ENCODE assay signal across 11 cellular contexts in genomic region chr7:80634505-80634904, GRCh38. TPM values are rescaled to one million over a fixed set of nuclear protein-coding genes. Genes with fewer than 3 reads are reported as not detected.
DNase-seq lines count a peak whose midpoint lies in the region; ATAC-seq and TF ChIP-seq lines count a peak whose summit lies in the region.
"Had no signal": no experiment of that assay in that cellular context is flagged by ENCODE, and none has a peak within 500 bp of the region (broad histone marks: within the 10 kb centered on the region; RNA-seq: fewer than 3 reads in every experiment).

No MANE protein-coding gene starts in this region.

- intact Hi-C loops in CD14-positive monocyte (cut with micrococcal nuclease): no loop called here
- intact Hi-C loops in naive thymus-derived CD4-positive, alpha-beta T cell (cut with micrococcal nuclease): no loop called here

- H3K36me3 ChIP-seq in naive thymus-derived CD4-positive, alpha-beta T cell (ENCODE audit: control insufficient read depth in 2 of 3, insufficient read depth in 3 of 3, low read length in 3 of 3): no peaks in the 10 kb centered on the region

- peaks cover 65% of the 10 kb centered on the region for H3K4me1 Mint-ChIP-seq in CD14-positive monocyte
- H3K4me1 Mint-ChIP-seq in naive thymus-derived CD4-positive, alpha-beta T cell: peaks cover 0 to 4% (median 0%) of the 10 kb centered on the region in 7 donors

- H3K4me3 Mint-ChIP-seq in CD14-positive monocyte: peak overlapping the region in 1 of 2 donors; percentile 48
- H3K4me3 Mint-ChIP-seq in naive thymus-derived CD4-positive, alpha-beta T cell: no peak overlapping the region
- H3K4me3 Mint-ChIP-seq: activated T-cell treated with anti-CD3 and anti-CD28 coated beads, Interleukin-2, amount 50 U/mL, for 72 hours; effector memory CD8-positive, alpha-beta T cell had no signal

- POLR2A ChIA-PET in naive thymus-derived CD4-positive, alpha-beta T cell (lab: Charles Lee): no interaction called here

- CTCF ChIA-PET in naive thymus-derived CD4-positive, alpha-beta T cell (lab: Charles Lee): no interaction called here

- no peaks in the 10 kb centered on the region for H3K27me3 ChIP-seq in naive thymus-derived CD4-positive, alpha-beta T cell (ENCODE audit: control insufficient read depth in 2 of 2, insufficient read depth in 2 of 2, low read length in 2 of 2)

- H3K4me3 ChIP-seq in naive thymus-derived CD4-positive, alpha-beta T cell (ENCODE audit: low read length): no peak overlapping the region

- no peaks in the 10 kb centered on the region for H3K9me3 ChIP-seq in naive thymus-derived CD4-positive, alpha-beta T cell (ENCODE audit: control insufficient read depth in 2 of 3, low read length in 3 of 3)

- ATAC-seq in naive thymus-derived CD4-positive, alpha-beta T cell: peak; percentile 41
- no peak for ATAC-seq in GM21526 (IDR thresholded peaks at IDR 0.05; ENCODE audit: low FRiP score, unreplicated experiment)
- ATAC-seq: activated T-cell treated with anti-CD3 and anti-CD28 coated beads, Interleukin-2, amount 50 U/mL, for 72 hours; effector memory CD8-positive, alpha-beta T cell had no signal

- H3K9me3 Mint-ChIP-seq in CD14-positive monocyte: peaks cover 0 to 2% (median 0%) of the 10 kb centered on the region in 7 donors
- no peaks in the 10 kb centered on the region for H3K9me3 Mint-ChIP-seq in naive thymus-derived CD4-positive, alpha-beta T cell
- H3K9me3 Mint-ChIP-seq: activated T-cell treated with anti-CD3 and anti-CD28 coated beads, Interleukin-2, amount 50 U/mL, for 72 hours; effector memory CD8-positive, alpha-beta T cell had no signal

- no peaks in the 10 kb centered on the region for H3K4me1 ChIP-seq in naive thymus-derived CD4-positive, alpha-beta T cell (ENCODE audit: control insufficient read depth in 2 of 2, insufficient read depth in 2 of 2, low read length in 2 of 2)

- no peak overlapping the region for H3K27ac ChIP-seq in naive thymus-derived CD4-positive, alpha-beta T cell (ENCODE audit: low read depth, low read length)

- DNase-seq in CD14-positive monocyte (ENCODE audit: low spot score) (peak; percentile 50), NCI-H2171 (lab: John Stamatoyannopoulos, UW) (peak; percentile 24), dedifferentiated amniotic fluid mesenchymal stem cell (ENCODE audit: extremely low spot score) (peak; percentile 75), cortex of kidney (lab: John Stamatoyannopoulos, UW) (no peak), HK-2 (ENCODE audit: unreplicated experiment) (no peak), superior temporal gyrus (ENCODE audit: extremely low spot score) (no peak)
- DNase-seq in naive thymus-derived CD4-positive, alpha-beta T cell: no peak
- DNase-seq: activated T-cell treated with anti-CD3 and anti-CD28 coated beads, Interleukin-2, amount 50 U/mL, for 72 hours; effector memory CD8-positive, alpha-beta T cell; NCI-H1092 treated with DMSO at 0.1 percent for 48 hours had no signal

- H3K36me3 Mint-ChIP-seq in CD14-positive monocyte: no peaks in the 10 kb centered on the region
- no peaks in the 10 kb centered on the region for H3K36me3 Mint-ChIP-seq in naive thymus-derived CD4-positive, alpha-beta T cell

- TF ChIP-seq CTCF in CD14-positive monocyte (IDR thresholded peaks at IDR 0.05): no peak

- no peaks in the 10 kb centered on the region for H3K27me3 Mint-ChIP-seq in CD14-positive monocyte (ENCODE audit: low read depth in 3 of 3)
- no peaks in the 10 kb centered on the region for H3K27me3 Mint-ChIP-seq in naive thymus-derived CD4-positive, alpha-beta T cell
- H3K27me3 Mint-ChIP-seq: effector memory CD8-positive, alpha-beta T cell had no signal

- H3K27ac Mint-ChIP-seq in CD14-positive monocyte: peak overlapping the region; percentile 79 to 93 (median 89)
- no peak overlapping the region for H3K27ac Mint-ChIP-seq in naive thymus-derived CD4-positive, alpha-beta T cell
- H3K27ac Mint-ChIP-seq: activated T-cell treated with anti-CD3 and anti-CD28 coated beads, Interleukin-2, amount 50 U/mL, for 72 hours; effector memory CD8-positive, alpha-beta T cell had no signal

RNA-seq across cellular contexts. Expression of gene CD36, which starts 3.9 kb away (rescaled TPM):
- polyA plus RNA-seq in CD14-positive monocyte: 1,000 to 10,000 TPM; 1,135 to 1,210 TPM
- 100 to 1,000 TPM in 1 of 5 experiments, 1 to 10 TPM in 3, not detected in 1; 3.0 to 109 (median 6.3) TPM for total RNA-seq in naive thymus-derived CD4-positive, alpha-beta T cell
- polyA plus RNA-seq in naive thymus-derived CD4-positive, alpha-beta T cell: 1 to 10 TPM in 1 of 2 donors, under 1 TPM in 1; 0.16 to 1.2 TPM

Comparison
In these comparisons a context has a peak if more than half of its experiments do, and no peak if none do; other contexts are left out.
1. DNase-seq: peak in CD14-positive monocyte (single experiment), NCI-H2171 (single experiment) and dedifferentiated amniotic fluid mesenchymal stem cell (single experiment); none in naive thymus-derived CD4-positive, alpha-beta T cell (0 of 9), cortex of kidney (single experiment), HK-2 (single experiment) and superior temporal gyrus (single experiment).
2. H3K27ac Mint-ChIP-seq: peak in CD14-positive monocyte (7 of 7); none in naive thymus-derived CD4-positive, alpha-beta T cell (0 of 9).
3. RNA of gene CD36, which starts 3.9 kb away (polyA plus RNA-seq): 1,135 to 1,210 TPM in CD14-positive monocyte; 0.16 to 1.2 TPM in naive thymus-derived CD4-positive, alpha-beta T cell; every median in the first group is over 100 times any median in the second.